1 cellular context compared by ENCODE assay signal in genomic region chr11:71080239-71081097, GRCh38.
TF ChIP-seq lines count a peak whose summit lies in the region.

No MANE protein-coding gene starts in this region.

TF ChIP-seq in HepG2, 621 proteins besides CTCF, POLR2A, EP300 and RAD21 (continued from another document and continues in another):
- TF ChIP-seq, protein P1, sequence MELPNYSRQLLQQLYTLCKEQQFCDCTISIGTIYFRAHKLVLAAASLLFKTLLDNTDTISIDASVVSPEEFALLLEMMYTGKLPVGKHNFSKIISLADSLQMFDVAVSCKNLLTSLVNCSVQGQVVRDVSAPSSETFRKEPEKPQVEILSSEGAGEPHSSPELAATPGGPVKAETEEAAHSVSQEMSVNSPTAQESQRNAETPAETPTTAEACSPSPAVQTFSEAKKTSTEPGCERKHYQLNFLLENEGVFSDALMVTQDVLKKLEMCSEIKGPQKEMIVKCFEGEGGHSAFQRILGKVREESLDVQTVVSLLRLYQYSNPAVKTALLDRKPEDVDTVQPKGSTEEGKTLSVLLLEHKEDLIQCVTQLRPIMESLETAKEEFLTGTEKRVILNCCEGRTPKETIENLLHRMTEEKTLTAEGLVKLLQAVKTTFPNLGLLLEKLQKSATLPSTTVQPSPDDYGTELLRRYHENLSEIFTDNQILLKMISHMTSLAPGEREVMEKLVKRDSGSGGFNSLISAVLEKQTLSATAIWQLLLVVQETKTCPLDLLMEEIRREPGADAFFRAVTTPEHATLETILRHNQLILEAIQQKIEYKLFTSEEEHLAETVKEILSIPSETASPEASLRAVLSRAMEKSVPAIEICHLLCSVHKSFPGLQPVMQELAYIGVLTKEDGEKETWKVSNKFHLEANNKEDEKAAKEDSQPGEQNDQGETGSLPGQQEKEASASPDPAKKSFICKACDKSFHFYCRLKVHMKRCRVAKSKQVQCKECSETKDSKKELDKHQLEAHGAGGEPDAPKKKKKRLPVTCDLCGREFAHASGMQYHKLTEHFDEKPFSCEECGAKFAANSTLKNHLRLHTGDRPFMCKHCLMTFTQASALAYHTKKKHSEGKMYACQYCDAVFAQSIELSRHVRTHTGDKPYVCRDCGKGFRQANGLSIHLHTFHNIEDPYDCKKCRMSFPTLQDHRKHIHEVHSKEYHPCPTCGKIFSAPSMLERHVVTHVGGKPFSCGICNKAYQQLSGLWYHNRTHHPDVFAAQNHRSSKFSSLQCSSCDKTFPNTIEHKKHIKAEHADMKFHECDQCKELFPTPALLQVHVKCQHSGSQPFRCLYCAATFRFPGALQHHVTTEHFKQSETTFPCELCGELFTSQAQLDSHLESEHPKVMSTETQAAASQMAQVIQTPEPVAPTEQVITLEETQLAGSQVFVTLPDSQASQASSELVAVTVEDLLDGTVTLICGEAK (IDR thresholded peaks at IDR 0.05), result no peak
- TF ChIP-seq, protein P1 (CRISPR knock-in tag; IDR thresholded peaks at IDR 0.05), result no peak
- TF ChIP-seq KAT7 (CRISPR knock-in tag; IDR thresholded peaks at IDR 0.05; ENCODE audit: borderline replicate concordance) (no peak), XBP1 (CRISPR knock-in tag; IDR thresholded peaks at IDR 0.05) (no peak), THRA (CRISPR knock-in tag; IDR thresholded peaks at IDR 0.05; ENCODE audit: borderline replicate concordance) (no peak), TAF15 (IDR thresholded peaks at IDR 0.05; ENCODE audit: low read depth, low read length, poor library complexity, severe bottlenecking) (no peak), ZNF414 (CRISPR knock-in tag; IDR thresholded peaks at IDR 0.05) (no peak), ZBTB43 (CRISPR knock-in tag; conservative IDR thresholded peaks at IDR 0.05) (no peak), ZNF660 (CRISPR knock-in tag; IDR thresholded peaks at IDR 0.05; ENCODE audit: borderline replicate concordance, low read depth) (no peak), POLR2AphosphoS5 (IDR thresholded peaks at IDR 0.05; ENCODE audit: low read depth, low read length) (no peak), DMAP1 (CRISPR knock-in tag; IDR thresholded peaks at IDR 0.05) (no peak), ZNF563 (CRISPR knock-in tag; IDR thresholded peaks at IDR 0.05) (no peak), TEAD3 (CRISPR knock-in tag; optimal IDR thresholded peaks at IDR 0.05; ENCODE audit: borderline replicate concordance) (peak; percentile 26), CENPT (CRISPR knock-in tag; IDR thresholded peaks at IDR 0.05; ENCODE audit: low read depth) (no peak), ZNF777 (CRISPR knock-in tag; IDR thresholded peaks at IDR 0.05) (no peak), AGO2 (optimal IDR thresholded peaks at IDR 0.05; ENCODE audit: low read depth, low read length) (peak; percentile 24), ZNF616 (CRISPR knock-in tag; IDR thresholded peaks at IDR 0.05; ENCODE audit: low read depth) (no peak), ZNF143 (CRISPR knock-in tag; IDR thresholded peaks at IDR 0.05) (no peak), KLF16 (CRISPR knock-in tag; IDR thresholded peaks at IDR 0.05) (no peak), ZC3H13 (CRISPR knock-in tag; IDR thresholded peaks at IDR 0.05) (no peak), CEBPG (CRISPR knock-in tag; IDR thresholded peaks at IDR 0.05) (peak; percentile 91), MED8 (CRISPR knock-in tag; IDR thresholded peaks at IDR 0.05; ENCODE audit: insufficient replicate concordance) (no peak), REL (CRISPR knock-in tag; conservative IDR thresholded peaks at IDR 0.05) (no peak), RBAK (CRISPR knock-in tag; IDR thresholded peaks at IDR 0.05) (no peak), NFYB (CRISPR knock-in tag; IDR thresholded peaks at IDR 0.05) (no peak), CEBPB (IDR thresholded peaks at IDR 0.05; ENCODE audit: borderline replicate concordance, low read depth, low read length) (peak; percentile 92), WIZ (CRISPR knock-in tag; IDR thresholded peaks at IDR 0.05) (no peak), ZNF225 (CRISPR knock-in tag; IDR thresholded peaks at IDR 0.05) (no peak), MLLT10 (CRISPR knock-in tag; IDR thresholded peaks at IDR 0.05) (no peak), ARNT (IDR thresholded peaks at IDR 0.05) (no peak), ZNF629 (CRISPR knock-in tag; conservative IDR thresholded peaks at IDR 0.05) (no peak), ADNP (CRISPR knock-in tag; IDR thresholded peaks at IDR 0.05) (peak; percentile 86), AKNA (CRISPR knock-in tag; IDR thresholded peaks at IDR 0.05; ENCODE audit: borderline replicate concordance) (no peak), ZNF12 (CRISPR knock-in tag; IDR thresholded peaks at IDR 0.05) (no peak)
- TF ChIP-seq, protein P2, sequence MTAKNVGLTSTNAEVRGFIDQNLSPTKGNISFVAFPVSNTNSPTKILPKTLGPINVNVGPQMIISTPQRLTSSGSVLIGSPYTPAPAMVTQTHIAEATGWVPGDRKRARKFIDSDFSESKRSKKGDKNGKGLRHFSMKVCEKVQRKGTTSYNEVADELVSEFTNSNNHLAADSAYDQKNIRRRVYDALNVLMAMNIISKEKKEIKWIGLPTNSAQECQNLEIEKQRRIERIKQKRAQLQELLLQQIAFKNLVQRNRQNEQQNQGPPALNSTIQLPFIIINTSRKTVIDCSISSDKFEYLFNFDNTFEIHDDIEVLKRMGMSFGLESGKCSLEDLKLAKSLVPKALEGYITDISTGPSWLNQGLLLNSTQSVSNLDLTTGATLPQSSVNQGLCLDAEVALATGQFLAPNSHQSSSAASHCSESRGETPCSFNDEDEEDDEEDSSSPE (CRISPR knock-in tag; IDR thresholded peaks at IDR 0.05), result no peak
- TF ChIP-seq, protein P3, sequence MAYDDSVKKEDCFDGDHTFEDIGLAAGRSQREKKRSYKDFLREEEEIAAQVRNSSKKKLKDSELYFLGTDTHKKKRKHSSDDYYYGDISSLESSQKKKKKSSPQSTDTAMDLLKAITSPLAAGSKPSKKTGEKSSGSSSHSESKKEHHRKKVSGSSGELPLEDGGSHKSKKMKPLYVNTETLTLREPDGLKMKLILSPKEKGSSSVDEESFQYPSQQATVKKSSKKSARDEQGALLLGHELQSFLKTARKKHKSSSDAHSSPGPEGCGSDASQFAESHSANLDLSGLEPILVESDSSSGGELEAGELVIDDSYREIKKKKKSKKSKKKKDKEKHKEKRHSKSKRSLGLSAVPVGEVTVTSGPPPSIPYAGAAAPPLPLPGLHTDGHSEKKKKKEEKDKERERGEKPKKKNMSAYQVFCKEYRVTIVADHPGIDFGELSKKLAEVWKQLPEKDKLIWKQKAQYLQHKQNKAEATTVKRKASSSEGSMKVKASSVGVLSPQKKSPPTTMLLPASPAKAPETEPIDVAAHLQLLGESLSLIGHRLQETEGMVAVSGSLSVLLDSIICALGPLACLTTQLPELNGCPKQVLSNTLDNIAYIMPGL (CRISPR knock-in tag; IDR thresholded peaks at IDR 0.05; ENCODE audit: borderline replicate concordance in 1 of 2, low read depth in 1 of 2), result peak in 1 of 2 experiments; percentile 50; a peak in 1 of 4 replicates
- TF ChIP-seq, protein P4, sequence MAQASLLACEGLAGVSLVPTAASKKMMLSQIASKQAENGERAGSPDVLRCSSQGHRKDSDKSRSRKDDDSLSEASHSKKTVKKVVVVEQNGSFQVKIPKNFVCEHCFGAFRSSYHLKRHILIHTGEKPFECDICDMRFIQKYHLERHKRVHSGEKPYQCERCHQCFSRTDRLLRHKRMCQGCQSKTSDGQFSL (CRISPR knock-in tag; IDR thresholded peaks at IDR 0.05), result no peak
- TF ChIP-seq, protein P5, sequence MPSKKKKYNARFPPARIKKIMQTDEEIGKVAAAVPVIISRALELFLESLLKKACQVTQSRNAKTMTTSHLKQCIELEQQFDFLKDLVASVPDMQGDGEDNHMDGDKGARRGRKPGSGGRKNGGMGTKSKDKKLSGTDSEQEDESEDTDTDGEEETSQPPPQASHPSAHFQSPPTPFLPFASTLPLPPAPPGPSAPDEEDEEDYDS (CRISPR knock-in tag; IDR thresholded peaks at IDR 0.05), result no peak
- TF ChIP-seq, protein P6, sequence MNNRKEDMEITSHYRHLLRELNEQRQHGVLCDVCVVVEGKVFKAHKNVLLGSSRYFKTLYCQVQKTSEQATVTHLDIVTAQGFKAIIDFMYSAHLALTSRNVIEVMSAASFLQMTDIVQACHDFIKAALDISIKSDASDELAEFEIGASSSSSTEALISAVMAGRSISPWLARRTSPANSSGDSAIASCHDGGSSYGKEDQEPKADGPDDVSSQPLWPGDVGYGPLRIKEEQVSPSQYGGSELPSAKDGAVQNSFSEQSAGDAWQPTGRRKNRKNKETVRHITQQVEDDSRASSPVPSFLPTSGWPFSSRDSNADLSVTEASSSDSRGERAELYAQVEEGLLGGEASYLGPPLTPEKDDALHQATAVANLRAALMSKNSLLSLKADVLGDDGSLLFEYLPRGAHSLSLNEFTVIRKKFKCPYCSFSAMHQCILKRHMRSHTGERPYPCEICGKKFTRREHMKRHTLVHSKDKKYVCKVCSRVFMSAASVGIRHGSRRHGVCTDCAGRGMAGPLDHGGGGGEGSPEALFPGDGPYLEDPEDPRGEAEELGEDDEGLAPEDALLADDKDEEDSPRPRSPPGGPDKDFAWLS (CRISPR knock-in tag; IDR thresholded peaks at IDR 0.05; ENCODE audit: borderline replicate concordance), result no peak
